Comparison of ENCODE assay signal across 19 cellular contexts in the genomic region with DNA sequence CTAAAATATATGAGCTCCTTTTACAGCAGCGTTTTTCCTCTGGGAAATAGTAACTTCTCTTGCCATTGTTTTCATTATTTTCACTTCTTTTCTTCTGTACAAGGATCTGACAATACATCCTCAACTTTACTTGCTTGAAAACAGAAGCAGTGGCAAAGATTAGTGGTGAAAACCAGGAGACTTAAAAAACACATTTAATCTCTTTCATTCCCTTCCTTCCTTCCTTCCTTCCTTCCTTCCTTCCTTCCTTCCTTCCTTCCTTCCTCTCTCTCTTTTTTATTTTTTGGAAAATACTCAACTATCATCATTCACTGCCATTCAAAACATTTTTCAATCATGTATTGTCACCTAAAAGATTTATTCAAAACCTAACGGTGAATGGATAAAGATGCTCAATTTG.
"Had no signal": no experiment of that assay in that cellular context is flagged by ENCODE, and none has a peak within 500 bp of the region (broad histone marks: within the 10 kb centered on the region; RNA-seq: fewer than 3 reads in every experiment).

No MANE protein-coding gene starts in this region.

- H3K4me1 Mint-ChIP-seq: mesothelial cell of epicardium, naive B cell had no signal

- H3K36me3 ChIP-seq: esophagus muscularis mucosa, gastroesophageal sphincter, heart left ventricle, left lung, lower lobe of right lung had no signal

- ATAC-seq: foreskin keratinocyte, gastroesophageal sphincter, heart left ventricle, left cardiac atrium, left lung, left ventricle myocardium superior, lower lobe of right lung, mucosa of descending colon had no signal

- H3K27ac Mint-ChIP-seq: mesothelial cell of epicardium, naive B cell had no signal

- H3K4me3 ChIP-seq: coronary artery, dorsolateral prefrontal cortex, esophagus muscularis mucosa, gastroesophageal sphincter, heart left ventricle, hepatocyte, left lung, lower lobe of right lung, mucosa of descending colon had no signal

- H3K9me3 ChIP-seq: gastroesophageal sphincter, left lung, lower lobe of right lung, mucosa of descending colon had no signal

- H3K27me3 Mint-ChIP-seq: naive B cell had no signal

- DNase-seq: dermis blood vessel endothelial cell; dorsolateral prefrontal cortex; effector CD4-positive, alpha-beta T cell; effector memory CD4-positive, alpha-beta T cell; foreskin keratinocyte; heart left ventricle; hypothalamus; left cardiac atrium; left lung; left ventricle myocardium superior; lower lobe of right lung; mesenchymal stem cell; mucosa of descending colon; naive B cell had no signal

- H3K4me1 ChIP-seq: esophagus muscularis mucosa, foreskin keratinocyte, gastroesophageal sphincter, heart left ventricle, left lung, lower lobe of right lung had no signal

- H3K27me3 ChIP-seq: dorsolateral prefrontal cortex, esophagus muscularis mucosa, foreskin keratinocyte, gastroesophageal sphincter, heart left ventricle, hepatocyte, left lung had no signal

- H3K27ac ChIP-seq: coronary artery, dorsolateral prefrontal cortex, esophagus muscularis mucosa, foreskin keratinocyte, gastroesophageal sphincter, heart left ventricle, hepatocyte, left lung, lower lobe of right lung had no signal

- H3K36me3 Mint-ChIP-seq: naive B cell had no signal

- H3K4me3 Mint-ChIP-seq: mesothelial cell of epicardium, naive B cell had no signal
